ENCODE assay signal across 1 cellular context in genomic region chr10:97140284-97140846, GRCh38.
TF ChIP-seq lines count a peak whose summit lies in the region.

No MANE protein-coding gene starts in this region.

TF ChIP-seq in HepG2, 621 proteins besides CTCF, POLR2A, EP300 and RAD21 (continued from another document):
- no peak for TF ChIP-seq ZC3H4 (CRISPR knock-in tag; IDR thresholded peaks at IDR 0.05; ENCODE audit: borderline replicate concordance)
- no peak for TF ChIP-seq ZNF256 (CRISPR knock-in tag; conservative IDR thresholded peaks at IDR 0.05)
- TF ChIP-seq MEF2D (CRISPR knock-in tag; IDR thresholded peaks at IDR 0.05) = peak; percentile 76
- no peak for TF ChIP-seq SNAPC4 (CRISPR knock-in tag; IDR thresholded peaks at IDR 0.05)
- peak; percentile 90 for TF ChIP-seq MTA1 (CRISPR knock-in tag; IDR thresholded peaks at IDR 0.05; ENCODE audit: borderline replicate concordance)
- TF ChIP-seq IRF2 (CRISPR knock-in tag; IDR thresholded peaks at IDR 0.05) = peak; percentile 60; the same call in 1 of the 2 replicates
- no peak for TF ChIP-seq ZNF660 (CRISPR knock-in tag; IDR thresholded peaks at IDR 0.05; ENCODE audit: borderline replicate concordance, low read depth)
- no peak for TF ChIP-seq SIN3B (IDR thresholded peaks at IDR 0.05; ENCODE audit: low read length)
- TF ChIP-seq, protein P1, sequence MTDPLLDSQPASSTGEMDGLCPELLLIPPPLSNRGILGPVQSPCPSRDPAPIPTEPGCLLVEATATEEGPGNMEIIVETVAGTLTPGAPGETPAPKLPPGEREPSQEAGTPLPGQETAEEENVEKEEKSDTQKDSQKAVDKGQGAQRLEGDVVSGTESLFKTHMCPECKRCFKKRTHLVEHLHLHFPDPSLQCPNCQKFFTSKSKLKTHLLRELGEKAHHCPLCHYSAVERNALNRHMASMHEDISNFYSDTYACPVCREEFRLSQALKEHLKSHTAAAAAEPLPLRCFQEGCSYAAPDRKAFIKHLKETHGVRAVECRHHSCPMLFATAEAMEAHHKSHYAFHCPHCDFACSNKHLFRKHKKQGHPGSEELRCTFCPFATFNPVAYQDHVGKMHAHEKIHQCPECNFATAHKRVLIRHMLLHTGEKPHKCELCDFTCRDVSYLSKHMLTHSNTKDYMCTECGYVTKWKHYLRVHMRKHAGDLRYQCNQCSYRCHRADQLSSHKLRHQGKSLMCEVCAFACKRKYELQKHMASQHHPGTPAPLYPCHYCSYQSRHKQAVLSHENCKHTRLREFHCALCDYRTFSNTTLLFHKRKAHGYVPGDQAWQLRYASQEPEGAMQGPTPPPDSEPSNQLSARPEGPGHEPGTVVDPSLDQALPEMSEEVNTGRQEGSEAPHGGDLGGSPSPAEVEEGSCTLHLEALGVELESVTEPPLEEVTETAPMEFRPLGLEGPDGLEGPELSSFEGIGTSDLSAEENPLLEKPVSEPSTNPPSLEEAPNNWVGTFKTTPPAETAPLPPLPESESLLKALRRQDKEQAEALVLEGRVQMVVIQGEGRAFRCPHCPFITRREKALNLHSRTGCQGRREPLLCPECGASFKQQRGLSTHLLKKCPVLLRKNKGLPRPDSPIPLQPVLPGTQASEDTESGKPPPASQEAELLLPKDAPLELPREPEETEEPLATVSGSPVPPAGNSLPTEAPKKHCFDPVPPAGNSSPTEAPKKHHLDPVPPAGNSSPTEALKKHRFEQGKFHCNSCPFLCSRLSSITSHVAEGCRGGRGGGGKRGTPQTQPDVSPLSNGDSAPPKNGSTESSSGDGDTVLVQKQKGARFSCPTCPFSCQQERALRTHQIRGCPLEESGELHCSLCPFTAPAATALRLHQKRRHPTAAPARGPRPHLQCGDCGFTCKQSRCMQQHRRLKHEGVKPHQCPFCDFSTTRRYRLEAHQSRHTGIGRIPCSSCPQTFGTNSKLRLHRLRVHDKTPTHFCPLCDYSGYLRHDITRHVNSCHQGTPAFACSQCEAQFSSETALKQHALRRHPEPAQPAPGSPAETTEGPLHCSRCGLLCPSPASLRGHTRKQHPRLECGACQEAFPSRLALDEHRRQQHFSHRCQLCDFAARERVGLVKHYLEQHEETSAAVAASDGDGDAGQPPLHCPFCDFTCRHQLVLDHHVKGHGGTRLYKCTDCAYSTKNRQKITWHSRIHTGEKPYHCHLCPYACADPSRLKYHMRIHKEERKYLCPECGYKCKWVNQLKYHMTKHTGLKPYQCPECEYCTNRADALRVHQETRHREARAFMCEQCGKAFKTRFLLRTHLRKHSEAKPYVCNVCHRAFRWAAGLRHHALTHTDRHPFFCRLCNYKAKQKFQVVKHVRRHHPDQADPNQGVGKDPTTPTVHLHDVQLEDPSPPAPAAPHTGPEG (CRISPR knock-in tag; IDR thresholded peaks at IDR 0.05) = peak; percentile 61
- TF ChIP-seq, protein P2, sequence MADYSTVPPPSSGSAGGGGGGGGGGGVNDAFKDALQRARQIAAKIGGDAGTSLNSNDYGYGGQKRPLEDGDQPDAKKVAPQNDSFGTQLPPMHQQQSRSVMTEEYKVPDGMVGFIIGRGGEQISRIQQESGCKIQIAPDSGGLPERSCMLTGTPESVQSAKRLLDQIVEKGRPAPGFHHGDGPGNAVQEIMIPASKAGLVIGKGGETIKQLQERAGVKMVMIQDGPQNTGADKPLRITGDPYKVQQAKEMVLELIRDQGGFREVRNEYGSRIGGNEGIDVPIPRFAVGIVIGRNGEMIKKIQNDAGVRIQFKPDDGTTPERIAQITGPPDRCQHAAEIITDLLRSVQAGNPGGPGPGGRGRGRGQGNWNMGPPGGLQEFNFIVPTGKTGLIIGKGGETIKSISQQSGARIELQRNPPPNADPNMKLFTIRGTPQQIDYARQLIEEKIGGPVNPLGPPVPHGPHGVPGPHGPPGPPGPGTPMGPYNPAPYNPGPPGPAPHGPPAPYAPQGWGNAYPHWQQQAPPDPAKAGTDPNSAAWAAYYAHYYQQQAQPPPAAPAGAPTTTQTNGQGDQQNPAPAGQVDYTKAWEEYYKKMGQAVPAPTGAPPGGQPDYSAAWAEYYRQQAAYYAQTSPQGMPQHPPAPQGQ (CRISPR knock-in tag; IDR thresholded peaks at IDR 0.05; ENCODE audit: borderline replicate concordance) = no peak
- TF ChIP-seq E2F2 (CRISPR knock-in tag; IDR thresholded peaks at IDR 0.05; ENCODE audit: borderline replicate concordance) = no peak
- TF ChIP-seq ZNF484 (CRISPR knock-in tag; IDR thresholded peaks at IDR 0.05; ENCODE audit: borderline replicate concordance, low read depth) = no peak
- no peak for TF ChIP-seq ZNF121 (CRISPR knock-in tag; IDR thresholded peaks at IDR 0.05)
- TF ChIP-seq ZNF652 (CRISPR knock-in tag; IDR thresholded peaks at IDR 0.05; ENCODE audit: borderline replicate concordance, low read depth) = no peak
- TF ChIP-seq ZBTB43 (CRISPR knock-in tag; conservative IDR thresholded peaks at IDR 0.05) = 0 out of 2 replicates have a peak, but pooled peaks have one; percentile 43
- TF ChIP-seq ZNF597 (CRISPR knock-in tag; IDR thresholded peaks at IDR 0.05) = no peak
- TF ChIP-seq WIZ (CRISPR knock-in tag; IDR thresholded peaks at IDR 0.05) = no peak
- peak; percentile 35; the same call in 1 of the 2 replicates for TF ChIP-seq ZNF501 (CRISPR knock-in tag; IDR thresholded peaks at IDR 0.05)
- TF ChIP-seq ZNF205 (CRISPR knock-in tag; IDR thresholded peaks at IDR 0.05) = peak; percentile 88
- no peak for TF ChIP-seq ZNF75D (CRISPR knock-in tag; IDR thresholded peaks at IDR 0.05; ENCODE audit: borderline replicate concordance)
- TF ChIP-seq CHD2 (IDR thresholded peaks at IDR 0.05; ENCODE audit: low read depth, low read length) = no peak
- TF ChIP-seq ZNF496 (CRISPR knock-in tag; IDR thresholded peaks at IDR 0.05; ENCODE audit: insufficient replicate concordance) = no peak
TF ChIP-seq in HepG2: peak in this region for 232.
